In genomic region chr4:53783208-53783859, GRCh38 we compare ENCODE assay signal across 7 cellular contexts.
"Had no signal": no experiment of that assay in that cellular context is flagged by ENCODE, and none has a peak within 500 bp of the region (broad histone marks: within the 10 kb centered on the region; RNA-seq: fewer than 3 reads in every experiment).

No MANE protein-coding gene starts in this region.

- H3K4me3 Mint-ChIP-seq: HFFc6, IgD-negative memory B cell had no signal

- H3K4me3 ChIP-seq: GM23248, HAP-1 had no signal

- H3K9ac ChIP-seq: GM23248 had no signal

- H3K27ac ChIP-seq: GM23248 had no signal

- H3K4me1 ChIP-seq: HAP-1 had no signal

- H3K9me3 ChIP-seq: HAP-1 had no signal

- ATAC-seq: HCT116 had no signal

- DNase-seq: GM23248, GOT3, H7, HFFc6 had no signal

- H2AFZ ChIP-seq: GM23248 had no signal

- H3K36me3 ChIP-seq: HAP-1 had no signal

- H3K9me3 Mint-ChIP-seq: HFFc6, IgD-negative memory B cell had no signal
